11 cellular contexts compared by ENCODE assay signal in genomic region chr11:68266121-68266891, GRCh38. TPM values are rescaled to one million over a fixed set of nuclear protein-coding genes. Genes with fewer than 3 reads are reported as not detected.
DNase-seq lines count a peak whose midpoint lies in the region; ATAC-seq and TF ChIP-seq lines count a peak whose summit lies in the region.
"Had no signal": no experiment of that assay in that cellular context is flagged by ENCODE, and none has a peak within 500 bp of the region (broad histone marks: within the 10 kb centered on the region; RNA-seq: fewer than 3 reads in every experiment).

No MANE protein-coding gene starts in this region.

- peaks cover 60% of the 10 kb centered on the region for H3K4me1 ChIP-seq in OCI-LY7 (ENCODE audit: insufficient read depth, low read length, poor library complexity, severe bottlenecking)

- peaks cover 51% of the 10 kb centered on the region for H3K79me2 ChIP-seq in OCI-LY7 (ENCODE audit: insufficient read depth, low read depth, low read length)

- peak overlapping the region; percentile 88 for H3K4me2 ChIP-seq in OCI-LY7 (ENCODE audit: low read length)

- no peak overlapping the region; the same call in 1 of the 2 replicates for H2AFZ ChIP-seq in OCI-LY7 (ENCODE audit: low read length)

- H3K4me1 Mint-ChIP-seq in stimulated activated memory B cell treated with anti-CD40 and anti-IgM and Interleukin-4, amounts not matched to agents 10 μg/mL and 1 μg/mL and 100 μg/mL, for 72 hours, result peaks cover 67% of the 10 kb centered on the region
- H3K4me1 Mint-ChIP-seq in activated CD4-positive, alpha-beta memory T cell treated with anti-CD3 and anti-CD28 coated beads, Interleukin-2, amount 10 ng/mL, durations not matched to agents 7 days and 5 days, result peaks cover 28% of the 10 kb centered on the region

- no peaks in the 10 kb centered on the region for H4K20me1 ChIP-seq in OCI-LY7 (ENCODE audit: insufficient read depth, low read length)

- peak overlapping the region; percentile 62 for H3K4me3 ChIP-seq in OCI-LY7 (ENCODE audit: low read depth, low read length, poor library complexity, severe bottlenecking)
- H3K4me3 ChIP-seq: SJSA1 had no signal

- POLR2A ChIA-PET in OCI-LY7 (lab: Charles Lee), result interaction anchor here (0.6 to 2.1 kb wide), 8 partner anchors 18 to 1627 kb away, joined by 3 to 5 read pairs (median 3); no protein-coding TSS in a partner anchor
- POLR2A ChIA-PET in activated CD4-positive, alpha-beta memory T cell treated with anti-CD3 and anti-CD28 coated beads, Interleukin-2, amount 10 ng/mL, durations not matched to agents 7 days and 5 days (lab: Charles Lee), result no interaction called here

- H3K36me3 ChIP-seq in OCI-LY7 (ENCODE audit: insufficient read depth, low read length), result peaks cover 85% of the 10 kb centered on the region

- in situ Hi-C loops in G401 (cut with HindIII; ENCODE audit: low sequenced_read_pairs), result no loop called here

- H3K9me2 ChIP-seq in OCI-LY7 (ENCODE audit: insufficient read depth, low read length), result no peaks in the 10 kb centered on the region

- intact Hi-C loops in OCI-LY7 (cut with micrococcal nuclease; ENCODE audit: unreplicated experiment), result no loop called here

- TF ChIP-seq CTCF in OCI-LY7 (conservative IDR thresholded peaks at IDR 0.05; ENCODE audit: low read length), result no peak

- ATAC-seq in GM19025 (IDR thresholded peaks at IDR 0.05; ENCODE audit: low read depth, unreplicated experiment) (peak; percentile 57), HG02798 (IDR thresholded peaks at IDR 0.05; ENCODE audit: poor library complexity, unreplicated experiment) (peak; percentile 69)
- peak; percentile 82 for ATAC-seq in stimulated activated memory B cell treated with anti-CD40 and anti-IgM and Interleukin-4, amounts not matched to agents 10 μg/mL and 1 μg/mL and 100 μg/mL, for 72 hours
- ATAC-seq: activated naive CD4-positive, alpha-beta T cell treated with anti-CD3 and anti-CD28 coated beads, Interleukin-2, amount 50 U/mL, for 72 hours had no signal

- H3K36me3 Mint-ChIP-seq in stimulated activated memory B cell treated with anti-CD40 and anti-IgM and Interleukin-4, amounts not matched to agents 10 μg/mL and 1 μg/mL and 100 μg/mL, for 72 hours, result peaks cover 61% of the 10 kb centered on the region
- peaks cover 50% of the 10 kb centered on the region for H3K36me3 Mint-ChIP-seq in activated CD4-positive, alpha-beta memory T cell treated with anti-CD3 and anti-CD28 coated beads, Interleukin-2, amount 10 ng/mL, durations not matched to agents 7 days and 5 days (ENCODE audit: low read depth)

- peak overlapping the region; percentile 66 for H3K4me3 Mint-ChIP-seq in stimulated activated memory B cell treated with anti-CD40 and anti-IgM and Interleukin-4, amounts not matched to agents 10 μg/mL and 1 μg/mL and 100 μg/mL, for 72 hours
- no peak overlapping the region for H3K4me3 Mint-ChIP-seq in activated CD4-positive, alpha-beta memory T cell treated with anti-CD3 and anti-CD28 coated beads, Interleukin-2, amount 10 ng/mL, durations not matched to agents 7 days and 5 days

- no peaks in the 10 kb centered on the region for H3K9me3 ChIP-seq in OCI-LY7 (ENCODE audit: low read length)
- H3K9me3 ChIP-seq: SJSA1 had no signal

- no peaks in the 10 kb centered on the region for H3K27me3 Mint-ChIP-seq in stimulated activated memory B cell treated with anti-CD40 and anti-IgM and Interleukin-4, amounts not matched to agents 10 μg/mL and 1 μg/mL and 100 μg/mL, for 72 hours
- no peaks in the 10 kb centered on the region for H3K27me3 Mint-ChIP-seq in activated CD4-positive, alpha-beta memory T cell treated with anti-CD3 and anti-CD28 coated beads, Interleukin-2, amount 10 ng/mL, durations not matched to agents 7 days and 5 days

- DNase-seq in OCI-LY7 (ENCODE audit: low spot score) (peak; percentile 94), NCI-H187 (lab: John Stamatoyannopoulos, UW) (no peak), DMS53 (lab: John Stamatoyannopoulos, UW) (no peak), G401 (ENCODE audit: low spot score) (no peak)
- no peak for DNase-seq in activated CD4-positive, alpha-beta memory T cell treated with anti-CD3 and anti-CD28 coated beads, Interleukin-2, amount 10 ng/mL, durations not matched to agents 7 days and 5 days
- DNase-seq: stimulated activated CD4-positive, alpha-beta T cell treated with anti-CD3 and anti-CD28 coated beads, Interleukin-4, amount 100 ng/mL, for 1 hour had no signal

- H3K27ac Mint-ChIP-seq in stimulated activated memory B cell treated with anti-CD40 and anti-IgM and Interleukin-4, amounts not matched to agents 10 μg/mL and 1 μg/mL and 100 μg/mL, for 72 hours, result peak overlapping the region; percentile 93
- H3K27ac Mint-ChIP-seq in activated CD4-positive, alpha-beta memory T cell treated with anti-CD3 and anti-CD28 coated beads, Interleukin-2, amount 10 ng/mL, durations not matched to agents 7 days and 5 days, result no peak overlapping the region
- H3K27ac Mint-ChIP-seq: activated naive CD4-positive, alpha-beta T cell treated with anti-CD3 and anti-CD28 coated beads, Interleukin-2, amount 50 U/mL, for 72 hours had no signal

- peaks cover 5% of the 10 kb centered on the region for H3K9me3 Mint-ChIP-seq in stimulated activated memory B cell treated with anti-CD40 and anti-IgM and Interleukin-4, amounts not matched to agents 10 μg/mL and 1 μg/mL and 100 μg/mL, for 72 hours
- H3K9me3 Mint-ChIP-seq in activated CD4-positive, alpha-beta memory T cell treated with anti-CD3 and anti-CD28 coated beads, Interleukin-2, amount 10 ng/mL, durations not matched to agents 7 days and 5 days, result no peaks in the 10 kb centered on the region
- H3K9me3 Mint-ChIP-seq: activated naive CD4-positive, alpha-beta T cell treated with anti-CD3 and anti-CD28 coated beads, Interleukin-2, amount 50 U/mL, for 72 hours had no signal

- peak overlapping the region; percentile 99 for H3K27ac ChIP-seq in OCI-LY7 (ENCODE audit: low read depth, low read length, poor library complexity, severe bottlenecking)
- H3K27ac ChIP-seq: SJSA1 had no signal

- CTCF ChIA-PET in OCI-LY7 (lab: Charles Lee; ENCODE audit: unreplicated experiment), result no interaction called here
- CTCF ChIA-PET in activated CD4-positive, alpha-beta memory T cell treated with anti-CD3 and anti-CD28 coated beads, Interleukin-2, amount 10 ng/mL, durations not matched to agents 7 days and 5 days (lab: Charles Lee), result interaction anchor here (1.2 to 1.3 kb wide), 2 partner anchors 29 to 31 kb away, joined by 4 read pairs; no protein-coding TSS in a partner anchor

- no TSS peak for BruUV-seq in OCI-LY7 (replicated peaks; lab: Mats Ljungman, UMichigan)

RNA-seq across cellular contexts. Expression of gene C11orf24, which starts 5.5 kb away (rescaled TPM):
- total RNA-seq in OCI-LY7 (2014; rRNA removed; shearing (Covaris generic)), result 53.9 and 81.1 TPM in 2 replicates
- total RNA-seq in OCI-LY7 (2022), result 94.1 and 114 TPM in 2 replicates
- 15.7 and 17.4 TPM in 2 replicates for total RNA-seq in G401 (2014; rRNA removed; shearing (Covaris generic))
- total RNA-seq in activated CD4-positive, alpha-beta memory T cell treated with anti-CD3 and anti-CD28 coated beads, Interleukin-2, amount 10 ng/mL, durations not matched to agents 7 days and 5 days, result 10 to 100 TPM; 24.0 to 27.4 TPM

RNA-seq across cellular contexts. Expression of gene LRP5, which starts 46.1 kb away (rescaled TPM):
- 0.59 and 0.60 TPM in 2 replicates for total RNA-seq in OCI-LY7 (2014; rRNA removed; shearing (Covaris generic))
- 0.26 TPM in 1 of 2 replicates, not detected in the other for total RNA-seq in OCI-LY7 (2022)
- total RNA-seq in G401 (2014; rRNA removed; shearing (Covaris generic)), result 25.5 and 27.8 TPM in 2 replicates
- total RNA-seq in activated CD4-positive, alpha-beta memory T cell treated with anti-CD3 and anti-CD28 coated beads, Interleukin-2, amount 10 ng/mL, durations not matched to agents 7 days and 5 days, result 10 to 100 TPM; 12.3 to 13.5 TPM

RNA-seq across cellular contexts. Expression of gene KMT5B, which starts 53.2 kb away (rescaled TPM):
- total RNA-seq in OCI-LY7 (2014; rRNA removed; shearing (Covaris generic)), result 13.9 and 14.3 TPM in 2 replicates
- total RNA-seq in OCI-LY7 (2022), result 26.3 and 28.8 TPM in 2 replicates
- 5.6 and 11.4 TPM in 2 replicates for total RNA-seq in G401 (2014; rRNA removed; shearing (Covaris generic))
- total RNA-seq in activated CD4-positive, alpha-beta memory T cell treated with anti-CD3 and anti-CD28 coated beads, Interleukin-2, amount 10 ng/mL, durations not matched to agents 7 days and 5 days, result 10 to 100 TPM; 25.7 to 28.0 TPM

Comparison
In these comparisons a context has a peak if more than half of its experiments do, and no peak if none do; other contexts are left out.
1. RNA of gene LRP5, which starts 46.1 kb away (total RNA-seq): 25.5 to 27.8 TPM in G401 and 12.3 to 13.5 TPM in activated CD4-positive, alpha-beta memory T cell treated with anti-CD3 and anti-CD28 coated beads, Interleukin-2, amount 10 ng/mL, durations not matched to agents 7 days and 5 days; 0.26 to 0.60 TPM in OCI-LY7; every median in the first group is over 4 times any median in the second.
2. Peak in every context shown above with its lines, with median percentiles within 50 percentile points of each other: ATAC-seq.